ENCODE assay signal across 8 cellular contexts in genomic region chr1:158177705-158178450, GRCh38. TPM values are rescaled to one million over a fixed set of nuclear protein-coding genes. Genes with fewer than 3 reads are reported as not detected.
DNase-seq lines count a peak whose midpoint lies in the region; ATAC-seq and TF ChIP-seq lines count a peak whose summit lies in the region.

No MANE protein-coding gene starts in this region.

- intact Hi-C loops in spleen (cut with DNase I; ENCODE audit: low total_unique reads): no loop called here

- TF ChIP-seq CTCF in spleen (IDR thresholded peaks at IDR 0.05 in 8 of 11, conservative IDR thresholded peaks at IDR 0.05 in 3 of 11): no peak

- peak overlapping the region in 7 of 8 donors; percentile 10 to 66 (median 36) for H3K4me3 ChIP-seq in spleen

- H3K4me1 ChIP-seq in spleen: peaks cover 23 to 70% (median 52%) of the 10 kb centered on the region in 6 donors

- H3K27me3 ChIP-seq in spleen (replicated peaks in 1 of 7): peaks cover 0 to 45% (median 0%) of the 10 kb centered on the region in 7 donors

- H3K9me3 ChIP-seq in spleen: no peaks in the 10 kb centered on the region

- in situ Hi-C loops in ACHN (cut with HindIII; ENCODE audit: low pct_ligation_motif_present, low pct_unique_long_range_greater_than_20kb, low sequenced_read_pairs): no loop called here

- ATAC-seq in left lobe of liver: peak; percentile 93
- ATAC-seq in HG03442 (IDR thresholded peaks at IDR 0.05; ENCODE audit: unreplicated experiment): no peak

- no peak for TF ChIP-seq POLR2A in spleen (IDR thresholded peaks at IDR 0.05)

- peak overlapping the region in 5 of 8 donors; percentile 44 to 93 (median 89) for H3K27ac ChIP-seq in spleen

- WGBS in spleen, 5 donors: 20 to 40% (median 25%) methylated on average over 26 to 34 of the region's 34 CpGs

- peak; percentile 86 for DNase-seq in ACHN
- peak; percentile 40 for DNase-seq in HCEC 1CT
- DNase-seq in SK-N-DZ (ENCODE audit: low spot score): peak; percentile 28
- DNase-seq in dermis blood vessel endothelial cell: peak; percentile 60
- DNase-seq in left lobe of liver (ENCODE audit: low spot score): peak; percentile 97
- peak; percentile 97 for DNase-seq in spleen
- no peak for DNase-seq in NCI-H1694 (lab: John Stamatoyannopoulos, UW)

- peaks cover 0 to 3% (median 0%) of the 10 kb centered on the region in 6 donors for H3K36me3 ChIP-seq in spleen

RNA-seq across cellular contexts. Expression of gene CD1D, which starts 2.8 kb away (rescaled TPM):
- not detected in 2 replicates for polyA plus RNA-seq in SK-N-DZ (2014; cell fraction: cytosol; rRNA removed)
- not detected in 2 replicates for polyA plus RNA-seq in SK-N-DZ (2014; cell fraction: nucleus; rRNA removed)
- total RNA-seq in dermis blood vessel endothelial cell (not detected in 2 replicates), left lobe of liver (9.5 TPM), spleen (10 to 100 TPM; 14.7 to 28.5 (median 23.0) TPM)
- polyA plus RNA-seq in spleen: 10 to 100 TPM; 26.7 to 62.8 (median 28.3) TPM

Comparison
In these comparisons a context has a peak if more than half of its experiments do, and no peak if none do; other contexts are left out.
1. RNA of gene CD1D, which starts 2.8 kb away (total RNA-seq): 14.7 to 28.5 TPM in spleen and 9.5 TPM in left lobe of liver (single experiment); not detected in dermis blood vessel endothelial cell; every median in the first group is over 10 times any median in the second.